In genomic region chr7:41421056-41421455, GRCh38 we compare ENCODE assay signal across 9 cellular contexts.
"Had no signal": no experiment of that assay in that cellular context is flagged by ENCODE, and none has a peak within 500 bp of the region (broad histone marks: within the 10 kb centered on the region; RNA-seq: fewer than 3 reads in every experiment).

No MANE protein-coding gene starts in this region.

- H3K36me3 Mint-ChIP-seq: IgD-negative memory B cell had no signal

- H3K4me1 ChIP-seq: HAP-1 had no signal

- FAIRE-seq: HepG2 had no signal

- H3K4me3 ChIP-seq: HAP-1 had no signal

- H3K27me3 Mint-ChIP-seq: IgD-negative memory B cell had no signal

- ATAC-seq: HCT116, HepG2 had no signal

- H3K27ac Mint-ChIP-seq: HFFc6, IgD-negative memory B cell had no signal

- H3K9me3 ChIP-seq: HAP-1 had no signal

- DNase-seq: GOT3, H7, HFFc6, KBM-7 had no signal

- H3K9me3 Mint-ChIP-seq: HFFc6, IgD-negative memory B cell had no signal

- H3K36me3 ChIP-seq: HAP-1 had no signal

- H3K4me3 Mint-ChIP-seq: HFFc6, IgD-negative memory B cell had no signal

- H3K27ac ChIP-seq: HL-60 had no signal
